ENCODE assay signal across 12 cellular contexts in the genomic region with DNA sequence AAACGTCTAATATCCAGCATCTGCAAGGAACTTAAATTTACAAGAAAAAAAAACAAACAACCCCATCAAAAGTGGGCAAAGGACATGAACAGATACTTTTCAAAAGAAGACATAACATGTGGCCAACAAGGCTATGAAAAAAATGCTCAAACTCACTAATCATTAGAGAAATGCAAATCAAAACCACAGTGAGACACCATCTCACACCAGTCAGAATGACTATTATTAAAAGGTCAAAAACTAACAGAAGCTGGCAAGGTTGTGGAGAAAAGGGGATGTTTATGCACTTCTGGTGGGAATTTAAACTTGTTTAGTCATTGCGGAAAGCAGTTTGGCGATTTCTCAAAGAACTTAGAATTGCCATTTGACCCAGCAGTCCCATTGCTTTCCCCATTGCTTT. TPM values are rescaled to one million over a fixed set of nuclear protein-coding genes. Genes with fewer than 3 reads are reported as not detected.
"Had no signal": no experiment of that assay in that cellular context is flagged by ENCODE, and none has a peak within 500 bp of the region (broad histone marks: within the 10 kb centered on the region; RNA-seq: fewer than 3 reads in every experiment).

No MANE protein-coding gene starts in this region.

RNA-seq across cellular contexts. Expression of a gene that starts 52.4 kb away (rescaled TPM):
- total RNA-seq: activated naive CD4-positive, alpha-beta T cell treated with anti-CD3 and anti-CD28 coated beads, Interleukin-2, amount 50 U/mL, for 72 hours; activated T-cell treated with anti-CD3 and anti-CD28 coated beads, Interleukin-2, amount 50 U/mL, for 72 hours; activated T-helper 1 cell treated with anti-CD3 and anti-CD28 coated beads, Interleukin-12 subunit alpha, Interleukin-12 subunit beta, Interleukin-2, Interleukin-4 antibody, amounts not matched to agents 30 ng/mL and 10 ng/mL and 1 ng/mL, durations not matched to agents 14 hours and 24 hours and 36 hours; aorta; ascending aorta; astrocyte; body of pancreas; bronchial epithelial cell; cardiac muscle cell; cardiac septum; cerebellum; chondrocyte had no signal
